8 cellular contexts compared by ENCODE assay signal in the genomic region with DNA sequence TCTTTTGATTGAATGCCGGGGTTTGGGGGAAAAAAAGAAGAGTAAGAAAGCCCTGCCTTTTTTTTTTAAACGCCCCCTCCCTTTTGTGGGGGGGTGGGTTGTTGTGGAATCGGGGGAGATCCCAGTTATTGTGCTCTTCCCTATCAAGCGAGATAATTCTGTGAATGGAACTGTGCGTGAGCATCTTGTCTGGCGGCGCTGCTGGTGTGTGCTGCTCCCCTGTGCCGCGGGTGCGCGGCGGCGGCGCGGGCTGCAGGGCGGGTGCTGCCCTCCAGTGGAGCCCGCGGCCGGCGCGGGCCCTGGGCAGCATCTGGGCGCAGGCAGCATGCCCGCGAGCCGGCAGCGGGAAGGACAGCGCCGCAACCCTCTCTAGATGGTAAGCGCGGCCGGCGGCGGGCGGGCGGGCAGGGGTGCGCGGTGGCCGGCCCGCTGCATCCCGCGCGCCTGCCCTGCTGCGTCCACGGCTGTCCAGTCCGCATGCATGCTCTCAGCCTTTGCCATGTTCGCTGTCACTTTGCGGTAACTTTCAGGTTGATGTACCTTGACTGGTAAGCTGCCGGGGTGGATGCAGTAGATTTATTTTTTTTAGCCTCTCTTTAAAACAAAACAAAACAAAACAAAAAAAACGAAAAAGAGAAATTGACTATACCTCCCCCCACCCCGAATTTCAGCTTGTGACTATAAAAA.
DNase-seq lines count a peak whose midpoint lies in the region; ATAC-seq and TF ChIP-seq lines count a peak whose summit lies in the region.

No MANE protein-coding gene starts in this region.

- H3K9me3 ChIP-seq in T-helper 17 cell (ENCODE audit: control insufficient read depth, low read length, poor library complexity, severe bottlenecking), result no peaks in the 10 kb centered on the region
- no peaks in the 10 kb centered on the region for H3K9me3 ChIP-seq in iPS-20b (ENCODE audit: insufficient read depth, low read depth, low read length)
- no peaks in the 10 kb centered on the region for H3K9me3 ChIP-seq in Caco-2

- H3K4me3 ChIP-seq in iPS-20b (ENCODE audit: low read length) (peak overlapping the region; percentile 61), skeletal muscle cell (ENCODE audit: low read depth, low read length) (peak overlapping the region; percentile 36), Caco-2 (ENCODE audit: low read depth, low read length) (no peak overlapping the region)

- CTCF ChIA-PET in MCF 10A (lab: Yijun Ruan, JAX), result interaction anchor here (0.6 to 3.4 kb wide), 57 partner anchors 9 to 1903 kb away, joined by 3 to 21 read pairs (median 4); no protein-coding TSS in a partner anchor
- CTCF ChIA-PET in Caco-2 (lab: Charles Lee), result no interaction called here

- H3K4me1 ChIP-seq in iPS-20b (ENCODE audit: insufficient read depth, low read length) (peaks cover 57% of the 10 kb centered on the region), Caco-2 (no peaks in the 10 kb centered on the region)

- H3K27me3 ChIP-seq in iPS-20b (ENCODE audit: insufficient read depth, low read length), result peaks cover 18% of the 10 kb centered on the region; the same call in 1 of the 2 replicates
- no peaks in the 10 kb centered on the region for H3K27me3 ChIP-seq in Caco-2 (replicated peaks; ENCODE audit: control insufficient read depth, insufficient read depth, low read length)

- intact Hi-C loops in MCF 10A (cut with micrococcal nuclease), result loop anchor here (1.0 to 2.0 kb wide), 6 partner anchors 175 to 652 kb away; no protein-coding TSS in a partner anchor
- intact Hi-C loops in Caco-2 (cut with micrococcal nuclease; ENCODE audit: unreplicated experiment), result loop anchor here (5.0 kb wide), 1 partner anchor 469 kb away; no protein-coding TSS in a partner anchor

- peaks cover 5% of the 10 kb centered on the region for H3K4me1 Mint-ChIP-seq in T-helper 17 cell
- H3K4me1 Mint-ChIP-seq in MCF 10A (ENCODE audit: insufficient read depth, unreplicated experiment), result peaks cover 8% of the 10 kb centered on the region
- H3K4me1 Mint-ChIP-seq in Caco-2 (ENCODE audit: low read depth, unreplicated experiment), result peaks cover 22% of the 10 kb centered on the region

- peak overlapping the region; percentile 2; the same call in 1 of the 2 replicates for H3K9ac ChIP-seq in iPS-20b (ENCODE audit: low read depth, low read length)

- peak overlapping the region; percentile 47 for H3K4me3 Mint-ChIP-seq in T-helper 17 cell
- peak overlapping the region; percentile 59 for H3K4me3 Mint-ChIP-seq in MCF 10A (ENCODE audit: unreplicated experiment)
- H3K4me3 Mint-ChIP-seq in Caco-2 (ENCODE audit: unreplicated experiment), result no peak overlapping the region

- DNase-seq in EL (peak; percentile 80), M059J (ENCODE audit: low read depth) (peak; percentile 69), T-helper 17 cell (peak; percentile 13 to 30 (median 22)), MCF 10A (ENCODE audit: unreplicated experiment) (peak; percentile 71), skeletal muscle cell (ENCODE audit: low read depth) (no peak), Caco-2 (no peak)

- H3K27me3 Mint-ChIP-seq in T-helper 17 cell (peaks cover 82% of the 10 kb centered on the region), MCF 10A (ENCODE audit: insufficient read depth, unreplicated experiment) (no peaks in the 10 kb centered on the region), Caco-2 (ENCODE audit: insufficient read depth, unreplicated experiment) (no peaks in the 10 kb centered on the region)

- H3K36me3 ChIP-seq in iPS-20b (ENCODE audit: insufficient read depth, low read depth, low read length) (no peaks in the 10 kb centered on the region), Caco-2 (ENCODE audit: control insufficient read depth, insufficient read depth, low read length) (no peaks in the 10 kb centered on the region; the same call in 1 of the 2 replicates)

- POLR2A ChIA-PET in MCF 10A (lab: Yijun Ruan, JAX) (interaction anchor here (0.7 to 1.7 kb wide), 7 partner anchors 15 to 562 kb away, joined by 3 to 5 read pairs (median 3); no protein-coding TSS in a partner anchor), Caco-2 (lab: Charles Lee) (no interaction called here)

- H3K9me3 Mint-ChIP-seq in MCF 10A (ENCODE audit: unreplicated experiment) (no peaks in the 10 kb centered on the region), Caco-2 (ENCODE audit: unreplicated experiment) (no peaks in the 10 kb centered on the region)

- peaks cover 8% of the 10 kb centered on the region for H3K36me3 Mint-ChIP-seq in T-helper 17 cell (ENCODE audit: low read depth)
- peaks cover 8% of the 10 kb centered on the region for H3K36me3 Mint-ChIP-seq in MCF 10A (ENCODE audit: insufficient read depth, unreplicated experiment)
- H3K36me3 Mint-ChIP-seq in Caco-2 (ENCODE audit: insufficient read depth, unreplicated experiment), result peaks cover 15% of the 10 kb centered on the region

- no peak overlapping the region for H3K27ac ChIP-seq in iPS-20b (ENCODE audit: low read length)

- no TSS peak for BruUV-seq in MCF 10A (replicated peaks; lab: Mats Ljungman, UMichigan)
- BruUV-seq in Caco-2 (replicated peaks; lab: Mats Ljungman, UMichigan), result no TSS peak

- H3K27ac Mint-ChIP-seq in T-helper 17 cell, result no peak overlapping the region
- no peak overlapping the region for H3K27ac Mint-ChIP-seq in MCF 10A (ENCODE audit: low read depth, unreplicated experiment)
- no peak overlapping the region for H3K27ac Mint-ChIP-seq in Caco-2 (ENCODE audit: unreplicated experiment)

- TF ChIP-seq CTCF in MCF 10A (IDR thresholded peaks at IDR 0.05; ENCODE audit: unreplicated experiment), result peak; percentile 78
- no peak for TF ChIP-seq CTCF in Caco-2 (IDR thresholded peaks at IDR 0.05; ENCODE audit: insufficient read depth in 1 of 2, low read depth in 1 of 2, low read length in 1 of 2, severe bottlenecking in 1 of 2, unreplicated experiment in 1 of 2)

- ATAC-seq in T-helper 17 cell, result peak; percentile 92
- ATAC-seq in HG03571 (IDR thresholded peaks at IDR 0.05; ENCODE audit: unreplicated experiment), result no peak

Comparison
In these comparisons a context has a peak if more than half of its experiments do, and no peak if none do; other contexts are left out.
1. DNase-seq: peak in EL (single experiment), M059J (single experiment), T-helper 17 cell (3 of 3) and MCF 10A (single experiment); none in skeletal muscle cell (single experiment) and Caco-2 (0 of 2).